Comparison of ENCODE assay signal across 8 cellular contexts in the genomic region with DNA sequence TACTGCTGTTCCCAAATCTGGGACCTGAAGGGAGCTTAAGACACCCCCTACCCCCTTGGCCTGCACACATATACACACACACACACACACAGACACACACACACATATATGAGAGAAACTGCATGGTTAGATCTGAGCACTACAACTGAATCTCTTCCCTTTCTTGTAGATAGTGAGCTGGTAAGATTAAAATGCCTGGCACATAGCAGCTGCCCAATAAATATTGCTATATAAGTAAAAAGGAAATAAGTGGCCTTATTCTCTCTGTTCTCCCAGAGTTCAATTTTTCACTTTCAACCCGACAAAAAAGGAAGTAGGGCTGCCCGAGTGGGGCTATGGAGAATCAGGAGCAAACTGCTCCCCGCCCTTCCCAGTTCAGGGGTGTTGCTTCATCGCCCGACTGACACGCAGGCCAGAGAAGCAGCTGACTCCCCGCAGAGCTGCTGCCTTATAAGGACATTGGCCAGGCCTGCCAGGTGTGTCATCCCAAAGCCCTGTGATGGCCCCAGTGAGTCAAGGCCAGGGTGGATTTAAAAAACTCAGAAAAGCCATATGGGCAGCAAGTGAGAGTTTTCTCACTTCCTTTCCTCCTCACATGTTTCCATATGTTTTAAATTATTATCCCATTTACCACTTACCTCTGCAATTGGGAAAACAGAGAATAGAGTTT.
A peak's percentile ranks its signal among the peaks of the same experiment; 100 is the strongest.
DNase-seq lines count a peak whose midpoint lies in the region; ATAC-seq and TF ChIP-seq lines count a peak whose summit lies in the region.

No MANE protein-coding gene starts in this region.

- H3K27ac Mint-ChIP-seq in activated CD4-positive, alpha-beta T cell treated with anti-CD3 and anti-CD28 coated beads, Interleukin-2, amount 10 ng/mL, durations not matched to agents 7 days and 5 days: no peak overlapping the region

- H3K27me3 ChIP-seq in GM06990 (replicated peaks; ENCODE audit: control insufficient read depth, insufficient read depth, low read length) (no peaks in the 10 kb centered on the region), H7 (ENCODE audit: control insufficient read depth, insufficient read depth, low read length) (no peaks in the 10 kb centered on the region; the same call in 1 of the 2 replicates), body of pancreas (no peaks in the 10 kb centered on the region)

- no peaks in the 10 kb centered on the region for H3K9me3 Mint-ChIP-seq in activated CD4-positive, alpha-beta T cell treated with anti-CD3 and anti-CD28 coated beads, Interleukin-2, amount 10 ng/mL, durations not matched to agents 7 days and 5 days

- H3K36me3 ChIP-seq in GM06990 (ENCODE audit: control insufficient read depth, insufficient read depth, low read length) (no peaks in the 10 kb centered on the region), H7 (replicated peaks; ENCODE audit: control insufficient read depth, insufficient read depth, low read length) (no peaks in the 10 kb centered on the region), body of pancreas (replicated peaks in 1 of 2; ENCODE audit: insufficient read depth in 1 of 2, low read depth in 2 of 2) (no peaks in the 10 kb centered on the region)

- no peaks in the 10 kb centered on the region for H3K4me1 ChIP-seq in body of pancreas

- H3K4me3 ChIP-seq in GM06990 (replicated peaks; ENCODE audit: low read depth, low read length) (no peak overlapping the region), H7 (ENCODE audit: insufficient read depth, low read depth, low read length) (no peak overlapping the region), body of pancreas (no peak overlapping the region)

- TF ChIP-seq CTCF in GM06990 (IDR thresholded peaks at IDR 0.05; ENCODE audit: insufficient read depth, low read length, poor library complexity, severe bottlenecking) (no peak), body of pancreas (IDR thresholded peaks at IDR 0.05) (no peak)

- H3K27ac ChIP-seq in body of pancreas: no peak overlapping the region

- CTCF ChIA-PET in activated CD4-positive, alpha-beta T cell treated with anti-CD3 and anti-CD28 coated beads, Interleukin-2, amount 10 ng/mL, durations not matched to agents 7 days and 5 days (lab: Charles Lee): interaction anchor here (0.6 to 1.3 kb wide), 3 partner anchors 14 to 52 kb away, joined by 3 read pairs; no protein-coding TSS in a partner anchor

- H3K4me3 Mint-ChIP-seq in activated CD4-positive, alpha-beta T cell treated with anti-CD3 and anti-CD28 coated beads, Interleukin-2, amount 10 ng/mL, durations not matched to agents 7 days and 5 days: no peak overlapping the region

- H3K9me3 ChIP-seq in body of pancreas: no peaks in the 10 kb centered on the region

- H3K4me1 Mint-ChIP-seq in activated CD4-positive, alpha-beta T cell treated with anti-CD3 and anti-CD28 coated beads, Interleukin-2, amount 10 ng/mL, durations not matched to agents 7 days and 5 days: no peaks in the 10 kb centered on the region

- POLR2A ChIA-PET in activated CD4-positive, alpha-beta T cell treated with anti-CD3 and anti-CD28 coated beads, Interleukin-2, amount 10 ng/mL, durations not matched to agents 7 days and 5 days (lab: Charles Lee): no interaction called here

- no peak for TF ChIP-seq POLR2A in body of pancreas (IDR thresholded peaks at IDR 0.05)

- peak; percentile 23 for DNase-seq in GM06990 (ENCODE audit: extremely low read depth, insufficient read length)
- DNase-seq in H7: peak; percentile 82
- peak; percentile 91 for DNase-seq in LoVo (ENCODE audit: low spot score)
- DNase-seq in body of pancreas: peak in 3 of 4 donors; percentile 52 to 79 (median 52)
- peak; percentile 69 to 94 for DNase-seq in left colon
- peak; percentile 79 for DNase-seq in ureter (ENCODE audit: low spot score)
- DNase-seq in stimulated activated CD8-positive, alpha-beta memory T cell treated with anti-CD3 and anti-CD28 coated beads, Interleukin-4, amount 100 ng/mL, for 48 hours: no peak
- no peak for DNase-seq in activated CD4-positive, alpha-beta T cell treated with anti-CD3 and anti-CD28 coated beads, Interleukin-2, amount 10 ng/mL, durations not matched to agents 7 days and 5 days

- intact Hi-C loops in body of pancreas (cut with DNase I): no loop called here
- intact Hi-C loops in left colon (cut with DNase I, micrococcal nuclease): no loop called here

- no peaks in the 10 kb centered on the region for H3K36me3 Mint-ChIP-seq in activated CD4-positive, alpha-beta T cell treated with anti-CD3 and anti-CD28 coated beads, Interleukin-2, amount 10 ng/mL, durations not matched to agents 7 days and 5 days (ENCODE audit: low read depth)

- H3K27me3 Mint-ChIP-seq in activated CD4-positive, alpha-beta T cell treated with anti-CD3 and anti-CD28 coated beads, Interleukin-2, amount 10 ng/mL, durations not matched to agents 7 days and 5 days: peaks cover 5% of the 10 kb centered on the region

- peak; percentile 38 for ATAC-seq in body of pancreas
- peak; percentile 96 for ATAC-seq in left colon

- 71 to 73% methylated on average over 7 of the region's 7 CpGs for WGBS in body of pancreas, 2 donors

Comparison
In these comparisons a context has a peak if more than half of its experiments do, and no peak if none do; other contexts are left out.
1. DNase-seq: peak in GM06990 (single experiment), H7 (single experiment), LoVo (single experiment), body of pancreas (3 of 4), left colon (2 of 2) and ureter (single experiment); none in stimulated activated CD8-positive, alpha-beta memory T cell treated with anti-CD3 and anti-CD28 coated beads, Interleukin-4, amount 100 ng/mL, for 48 hours (single experiment) and activated CD4-positive, alpha-beta T cell treated with anti-CD3 and anti-CD28 coated beads, Interleukin-2, amount 10 ng/mL, durations not matched to agents 7 days and 5 days (single experiment).